In genomic region chr10:45464958-45465567, GRCh38 we compare ENCODE assay signal across 8 cellular contexts.
DNase-seq lines count a peak whose midpoint lies in the region; ATAC-seq lines count a peak whose summit lies in the region.

No MANE protein-coding gene starts in this region.

- ATAC-seq in HG02610 (IDR thresholded peaks at IDR 0.05; ENCODE audit: unreplicated experiment), result peak; percentile 42

- peak; percentile 13 for DNase-seq in NCI-H2107 treated with DMSO at 0.1 percent for 48 hours (lab: John Stamatoyannopoulos, UW; ENCODE audit: unreplicated experiment)
- DNase-seq in NCI-H2107 (lab: John Stamatoyannopoulos, UW), result no peak
- peak; percentile 46 for DNase-seq in NCI-H146 treated with DMSO at 0.1 percent for 48 hours (lab: John Stamatoyannopoulos, UW; ENCODE audit: unreplicated experiment)
- peak; percentile 65 to 69 for DNase-seq in activated CD4-positive, alpha-beta T cell treated with anti-CD3 and anti-CD28 coated beads for 24 hours (ENCODE audit: low read depth in 2 of 2)
- peak; percentile 66 for DNase-seq in central memory CD4-positive, alpha-beta T cell
- DNase-seq in left kidney (ENCODE audit: low read depth, low spot score), result peak; percentile 90
- peak; percentile 78 for DNase-seq in stimulated activated CD4-positive, alpha-beta T cell treated with anti-CD3 and anti-CD28 coated beads, Interleukin-4, amount 100 ng/mL, for 24 hours
